ENCODE assay signal across 8 cellular contexts in genomic region chr12:100554608-100555077, GRCh38. TPM values are rescaled to one million over a fixed set of nuclear protein-coding genes. Genes with fewer than 3 reads are reported as not detected.
A peak's percentile ranks its signal among the peaks of the same experiment; 100 is the strongest.
DNase-seq lines count a peak whose midpoint lies in the region; ATAC-seq and TF ChIP-seq lines count a peak whose summit lies in the region.

No MANE protein-coding gene starts in this region.

- intact Hi-C loops in PC-3 (cut with micrococcal nuclease) = loop anchor here (1.0 to 10.0 kb wide), 6 partner anchors 162 to 744 kb away; partner anchors contain the start of gene BLTP3B

- H3K9me2 ChIP-seq in PC-3 (replicated peaks; ENCODE audit: low read length) = no peaks in the 10 kb centered on the region

- CTCF ChIA-PET in PC-3 (lab: Charles Lee) = interaction anchor here (0.7 kb wide), 1 partner anchor 96 kb away, joined by 3 read pairs; no protein-coding TSS in a partner anchor

- H3F3A ChIP-seq in PC-3 (ENCODE audit: low read length, unreplicated experiment) = no peaks in the 10 kb centered on the region

- H3K36me3 Mint-ChIP-seq in endodermal cell (ENCODE audit: low read depth) = no peaks in the 10 kb centered on the region

- H4K20me1 ChIP-seq in PC-3 (ENCODE audit: low read length) = no peaks in the 10 kb centered on the region

- 0% methylated on average over 1 of the region's 1 CpG for WGBS in endodermal cell (ENCODE audit: insufficient coverage in 1 of 2, insufficient read length in 1 of 2), 2 experiments

- H3K27me3 ChIP-seq in PC-3 (ENCODE audit: low read length) (0 out of 2 replicates have a peak, but pooled peaks cover 6% of the 10 kb centered on the region), endodermal cell (ENCODE audit: control insufficient read depth, insufficient read depth, low read length, poor library complexity, severe bottlenecking) (no peaks in the 10 kb centered on the region)

- POLR2A ChIA-PET in PC-3 (lab: Charles Lee; ENCODE audit: unreplicated experiment) = interaction anchor here (0.7 kb wide), 1 partner anchor 400 kb away, joined by 3 read pairs; no protein-coding TSS in a partner anchor

- H3K9ac ChIP-seq in PC-3 (ENCODE audit: low read length) = no peak overlapping the region
- no peak overlapping the region for H3K9ac ChIP-seq in endodermal cell (ENCODE audit: extremely low read depth, low read length, poor library complexity, severe bottlenecking)

- peak; percentile 82 for DNase-seq in Daoy (ENCODE audit: low read depth)
- peak; percentile 70 for DNase-seq in LoVo (ENCODE audit: low spot score)
- peak; percentile 92 for DNase-seq in PC-3
- DNase-seq in endodermal cell = peak; percentile 72
- peak; percentile 86 for DNase-seq in medulla oblongata (ENCODE audit: extremely low spot score)
- DNase-seq in activated effector memory CD4-positive, alpha-beta T cell treated with anti-CD3 and anti-CD28 coated beads, Interleukin-2, amount 50 U/mL, for 16 hours = no peak
- no peak for DNase-seq in ecto neural progenitor cell (ENCODE audit: low spot score)

- H3K9me3 Mint-ChIP-seq in endodermal cell = peaks cover 2% of the 10 kb centered on the region

- TF ChIP-seq CTCF in PC-3 (conservative IDR thresholded peaks at IDR 0.05; ENCODE audit: low read depth, low read length) (peak; percentile 98), endodermal cell (conservative IDR thresholded peaks at IDR 0.05) (peak; percentile 99)

- no peak overlapping the region for H3K27ac Mint-ChIP-seq in endodermal cell

- no peak overlapping the region for H2AFZ ChIP-seq in PC-3 (ENCODE audit: low read length)

- H3K36me3 ChIP-seq in PC-3 (ENCODE audit: low read depth, low read length) (no peaks in the 10 kb centered on the region), endodermal cell (ENCODE audit: control insufficient read depth, insufficient read depth, low read length) (no peaks in the 10 kb centered on the region)

- ATAC-seq in PC-3 (peak; percentile 88), GM21723 (IDR thresholded peaks at IDR 0.05; ENCODE audit: unreplicated experiment) (no peak)

- H3K4me1 Mint-ChIP-seq in endodermal cell = peaks cover 13% of the 10 kb centered on the region

- H3K9me3 ChIP-seq in PC-3 (ENCODE audit: low read length) (no peaks in the 10 kb centered on the region), endodermal cell (ENCODE audit: control insufficient read depth, low read length) (no peaks in the 10 kb centered on the region)

- H3K4me3 Mint-ChIP-seq in endodermal cell = no peak overlapping the region

- no peak overlapping the region for H3K4me3 ChIP-seq in PC-3 (ENCODE audit: low read length)
- H3K4me3 ChIP-seq in endodermal cell (ENCODE audit: low read length) = no peak overlapping the region

- no peaks in the 10 kb centered on the region for H3K79me2 ChIP-seq in PC-3 (ENCODE audit: low read length)

- H3K27me3 Mint-ChIP-seq in endodermal cell (ENCODE audit: insufficient read depth) = no peaks in the 10 kb centered on the region

- no peak overlapping the region for H3K4me2 ChIP-seq in PC-3 (ENCODE audit: low read length)

- H3K4me1 ChIP-seq in PC-3 (ENCODE audit: insufficient read depth, low read length) (no peaks in the 10 kb centered on the region), endodermal cell (ENCODE audit: control insufficient read depth, insufficient read depth, low read length) (peaks cover 3% of the 10 kb centered on the region)

- H3K27ac ChIP-seq in PC-3 (ENCODE audit: low read length) = no peak overlapping the region
- no peak overlapping the region for H3K27ac ChIP-seq in endodermal cell (ENCODE audit: low read depth, low read length)

- BruUV-seq in PC-3 (replicated peaks; lab: Mats Ljungman, UMichigan) = no TSS peak

RNA-seq across cellular contexts. Expression of gene GAS2L3, which starts 18.8 kb away (rescaled TPM):
- total RNA-seq in Daoy (2014; rRNA removed; shearing (Covaris generic)) = 38.0 and 62.8 TPM in 2 replicates
- total RNA-seq in PC-3 (2014; rRNA removed) = 24.8 and 27.8 TPM in 2 replicates
- total RNA-seq in endodermal cell = 10 to 100 TPM; 13.5 to 26.8 TPM
- polyA plus RNA-seq in endodermal cell (2013, experiment 1 of 2) = 36.4 TPM
- 42.0 TPM for polyA plus RNA-seq in endodermal cell (2013, experiment 2 of 2)

Comparison
In these comparisons a context has a peak if more than half of its experiments do, and no peak if none do; other contexts are left out.
1. DNase-seq: peak in Daoy (single experiment), LoVo (single experiment), PC-3 (single experiment), endodermal cell (single experiment) and medulla oblongata (single experiment); none in activated effector memory CD4-positive, alpha-beta T cell treated with anti-CD3 and anti-CD28 coated beads, Interleukin-2, amount 50 U/mL, for 16 hours (single experiment) and ecto neural progenitor cell (single experiment).